8 cellular contexts compared by ENCODE assay signal in genomic region chr1:37794372-37795339, GRCh38. TPM values are rescaled to one million over a fixed set of nuclear protein-coding genes. Genes with fewer than 3 reads are reported as not detected.
DNase-seq lines count a peak whose midpoint lies in the region; ATAC-seq and TF ChIP-seq lines count a peak whose summit lies in the region.

No MANE protein-coding gene starts in this region.

- H3K9me3 ChIP-seq in WERI-Rb-1 (ENCODE audit: severe bottlenecking), result no peaks in the 10 kb centered on the region
- H3K9me3 ChIP-seq in transverse colon, result no peaks in the 10 kb centered on the region

- H3K4me3 ChIP-seq in WERI-Rb-1 (ENCODE audit: low read depth, low read length) (peak overlapping the region; percentile 70), transverse colon (peak overlapping the region; percentile 15 to 74 (median 53))

- peaks cover 12 to 22% (median 16%) of the 10 kb centered on the region in 4 donors for H3K4me1 ChIP-seq in transverse colon

- H3K27me3 ChIP-seq in WERI-Rb-1 (ENCODE audit: insufficient read depth, low read depth, severe bottlenecking) (no peaks in the 10 kb centered on the region), transverse colon (peaks cover 21% of the 10 kb centered on the region)

- DNase-seq in DMS 273 (lab: John Stamatoyannopoulos, UW; ENCODE audit: unreplicated experiment) (peak; percentile 66), DMS 273 treated with DMSO at 0.1 percent for 48 hours (lab: John Stamatoyannopoulos, UW) (no peak), WERI-Rb-1 (no peak), iPS-NIHi11 (ENCODE audit: low spot score) (peak; percentile 30), transverse colon (no peak), T-helper 9 cell (no peak), NAMALWA (ENCODE audit: low spot score) (no peak)

- intact Hi-C loops in transverse colon (cut with DNase I; ENCODE audit: low total_unique reads), result no loop called here

- H3K27ac ChIP-seq in WERI-Rb-1 (peak overlapping the region; percentile 97), transverse colon (no peak overlapping the region)

- in situ Hi-C loops in transverse colon (cut with MboI; ENCODE audit: low pct_ligation_motif_present in 1 of 4, low pct_unique_long_range_greater_than_20kb in 1 of 4, low sequenced_read_pairs in 3 of 4), result no loop called here

- H3K36me3 ChIP-seq in WERI-Rb-1 (peaks cover 43% of the 10 kb centered on the region), transverse colon (peaks cover 0 to under 1% (median 0%) of the 10 kb centered on the region in 4 donors)

- TF ChIP-seq CTCF in WERI-Rb-1 (IDR thresholded peaks at IDR 0.05; ENCODE audit: low read depth, low read length) (0 out of 2 replicates have a peak, but pooled peaks have one; percentile 17), transverse colon (IDR thresholded peaks at IDR 0.05) (no peak)

- no peak for TF ChIP-seq EP300 in transverse colon (IDR thresholded peaks at IDR 0.05; ENCODE audit: low read depth)

- no peak for TF ChIP-seq POLR2A in transverse colon (IDR thresholded peaks at IDR 0.05)

- peak; percentile 40 for ATAC-seq in HG02885 (IDR thresholded peaks at IDR 0.05; ENCODE audit: poor library complexity, unreplicated experiment)

- 24 to 100% methylated on average over 1 to 25 of the region's 59 CpGs for WGBS in transverse colon (ENCODE audit: low coverage in 1 of 2), 2 donors

RNA-seq across cellular contexts. Expression of gene MANEAL, which starts 1.0 kb away (rescaled TPM):
- 1 to 10 TPM; 1.1 to 9.6 (median 5.7) TPM for total RNA-seq in transverse colon

RNA-seq across cellular contexts. Expression of gene C1orf122, which starts 12.9 kb away (rescaled TPM):
- total RNA-seq in transverse colon, result 10 to 100 TPM; 48.9 to 71.6 (median 55.2) TPM

RNA-seq across cellular contexts. Expression of gene YRDC, which starts 13.4 kb away (rescaled TPM):
- total RNA-seq in transverse colon, result 10 to 100 TPM in 3 of 4 donors, 1 to 10 TPM in 1; 3.4 to 17.2 (median 11.6) TPM

RNA-seq across cellular contexts. Expression of gene EPHA10, which starts 29.7 kb away (rescaled TPM):
- total RNA-seq in transverse colon, result 10 to 100 TPM; 54.5 to 94.3 (median 77.6) TPM

Comparison
In these comparisons a context has a peak if more than half of its experiments do, and no peak if none do; other contexts are left out.
1. DNase-seq: peak in DMS 273 (single experiment) and iPS-NIHi11 (single experiment); none in DMS 273 treated with DMSO at 0.1 percent for 48 hours (single experiment), WERI-Rb-1 (single experiment), transverse colon (single experiment), T-helper 9 cell (single experiment) and NAMALWA (single experiment).